In genomic region chr10:77877461-77878344, GRCh38 we compare ENCODE assay signal across 8 cellular contexts.
A peak's percentile ranks its signal among the peaks of the same experiment; 100 is the strongest.
DNase-seq lines count a peak whose midpoint lies in the region; ATAC-seq and TF ChIP-seq lines count a peak whose summit lies in the region.

No MANE protein-coding gene starts in this region.

- peak overlapping the region in 1 of 3 experiments; percentile 36 for H3K4me3 Mint-ChIP-seq in nephron

- no peaks in the 10 kb centered on the region for H3K27me3 Mint-ChIP-seq in nephron (ENCODE audit: low read depth)

- no peaks in the 10 kb centered on the region for H3K36me3 Mint-ChIP-seq in nephron (ENCODE audit: low read depth)

- H3K27ac Mint-ChIP-seq in nephron = peak overlapping the region; percentile 49 to 85 (median 78)

- peak in 2 of 3 experiments; percentile 38 to 67 for DNase-seq in NCI-H1417 (lab: John Stamatoyannopoulos, UW)
- no peak for DNase-seq in NCI-H1417 treated with DMSO at 0.1 percent for 48 hours (lab: John Stamatoyannopoulos, UW)
- peak in 3 of 5 donors; percentile 4 to 16 (median 10) for DNase-seq in T-helper 1 cell
- peak; percentile 81 for DNase-seq in epithelial cell of esophagus (ENCODE audit: low read depth)
- DNase-seq in effector CD4-positive, alpha-beta T cell = no peak

- no peak overlapping the region for H3K4me3 ChIP-seq in epithelial cell of esophagus (ENCODE audit: low read length)

- H3K4me1 Mint-ChIP-seq in nephron = peaks cover 31% of the 10 kb centered on the region

- peak; percentile 42 for ATAC-seq in HG03135 (IDR thresholded peaks at IDR 0.05; ENCODE audit: unreplicated experiment)
- no peak for ATAC-seq in HG03045 (IDR thresholded peaks at IDR 0.05; ENCODE audit: unreplicated experiment)

- no peaks in the 10 kb centered on the region for H3K9me3 Mint-ChIP-seq in nephron

- no peak for TF ChIP-seq CTCF in epithelial cell of esophagus (IDR thresholded peaks at IDR 0.05; ENCODE audit: insufficient read depth, low read depth, low read length, missing control alignments)
- no peak for TF ChIP-seq CTCF in nephron (IDR thresholded peaks at IDR 0.05; ENCODE audit: unreplicated experiment in 3 of 3)

Comparison
In these comparisons a context has a peak if more than half of its experiments do, and no peak if none do; other contexts are left out.
1. DNase-seq: peak in NCI-H1417 (2 of 3), T-helper 1 cell (3 of 5) and epithelial cell of esophagus (single experiment); none in NCI-H1417 treated with DMSO at 0.1 percent for 48 hours (single experiment) and effector CD4-positive, alpha-beta T cell (single experiment).